ENCODE assay signal across 1 cellular context in the genomic region with DNA sequence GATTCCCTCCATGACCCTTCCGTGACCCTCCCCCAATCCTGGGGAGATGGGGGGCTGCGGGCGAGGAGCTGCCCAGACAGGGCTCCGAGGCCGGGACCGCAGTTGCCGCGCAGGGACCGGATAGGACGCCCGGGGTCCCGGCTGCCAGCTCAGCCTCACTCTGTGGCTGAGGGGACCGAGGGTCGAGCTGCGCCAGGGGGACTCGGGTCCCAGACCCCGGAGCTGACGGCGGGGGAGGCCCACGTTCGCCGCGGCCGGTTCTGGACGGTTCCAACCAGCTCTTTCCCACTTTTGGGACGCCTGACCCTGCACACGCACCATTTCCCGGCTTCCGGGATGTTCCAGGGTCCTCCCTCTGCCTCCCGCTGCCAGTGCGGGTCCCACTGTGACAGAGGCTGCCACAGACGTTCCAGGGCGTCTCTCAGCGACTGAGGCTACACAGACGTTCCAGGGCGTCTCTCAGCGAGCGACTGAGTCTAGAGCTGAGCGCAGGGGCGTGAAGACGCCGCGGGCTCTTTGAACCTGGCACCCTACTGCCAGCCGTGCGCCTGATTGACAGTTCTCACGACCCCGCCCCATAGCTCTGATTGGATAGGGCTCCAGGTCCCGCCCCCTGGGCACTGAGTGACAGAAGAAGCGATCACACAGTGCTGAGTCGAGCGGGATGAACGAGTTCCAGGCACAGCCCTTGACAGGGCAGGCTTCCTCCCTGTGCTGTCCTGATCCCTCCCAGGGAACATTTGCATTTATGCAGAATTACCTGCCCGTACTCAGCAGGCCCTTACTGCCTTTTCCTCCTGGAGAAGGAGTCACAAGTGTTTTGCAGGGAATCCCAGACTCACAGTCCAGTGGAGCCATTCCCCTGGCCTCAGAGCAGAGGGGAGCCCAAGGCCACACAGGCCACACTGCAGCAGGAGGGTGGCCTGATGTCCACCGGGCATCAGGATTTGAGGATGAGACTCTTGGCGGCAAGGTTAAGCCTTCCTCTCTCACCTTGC.
TF ChIP-seq lines count a peak whose summit lies in the region.

ZNF563 (minus strand) TSS at position 472 of the 998 bp plus-strand sequence; CDS start at position 321, 151 bp downstream.

TF ChIP-seq in HepG2, 621 proteins besides CTCF, POLR2A, EP300 and RAD21 (continued from another document and continues in another):
- TF ChIP-seq, protein P1, sequence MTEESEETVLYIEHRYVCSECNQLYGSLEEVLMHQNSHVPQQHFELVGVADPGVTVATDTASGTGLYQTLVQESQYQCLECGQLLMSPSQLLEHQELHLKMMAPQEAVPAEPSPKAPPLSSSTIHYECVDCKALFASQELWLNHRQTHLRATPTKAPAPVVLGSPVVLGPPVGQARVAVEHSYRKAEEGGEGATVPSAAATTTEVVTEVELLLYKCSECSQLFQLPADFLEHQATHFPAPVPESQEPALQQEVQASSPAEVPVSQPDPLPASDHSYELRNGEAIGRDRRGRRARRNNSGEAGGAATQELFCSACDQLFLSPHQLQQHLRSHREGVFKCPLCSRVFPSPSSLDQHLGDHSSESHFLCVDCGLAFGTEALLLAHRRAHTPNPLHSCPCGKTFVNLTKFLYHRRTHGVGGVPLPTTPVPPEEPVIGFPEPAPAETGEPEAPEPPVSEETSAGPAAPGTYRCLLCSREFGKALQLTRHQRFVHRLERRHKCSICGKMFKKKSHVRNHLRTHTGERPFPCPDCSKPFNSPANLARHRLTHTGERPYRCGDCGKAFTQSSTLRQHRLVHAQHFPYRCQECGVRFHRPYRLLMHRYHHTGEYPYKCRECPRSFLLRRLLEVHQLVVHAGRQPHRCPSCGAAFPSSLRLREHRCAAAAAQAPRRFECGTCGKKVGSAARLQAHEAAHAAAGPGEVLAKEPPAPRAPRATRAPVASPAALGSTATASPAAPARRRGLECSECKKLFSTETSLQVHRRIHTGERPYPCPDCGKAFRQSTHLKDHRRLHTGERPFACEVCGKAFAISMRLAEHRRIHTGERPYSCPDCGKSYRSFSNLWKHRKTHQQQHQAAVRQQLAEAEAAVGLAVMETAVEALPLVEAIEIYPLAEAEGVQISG (CRISPR knock-in tag; IDR thresholded peaks at IDR 0.05), result peak; percentile 66; the same call in 1 of the 2 replicates
- TF ChIP-seq REXO4 (CRISPR knock-in tag; IDR thresholded peaks at IDR 0.05; ENCODE audit: borderline replicate concordance), result peak; percentile 30; the same call in 1 of the 2 replicates
- TF ChIP-seq ZNF468 (CRISPR knock-in tag; IDR thresholded peaks at IDR 0.05), result no peak
- no peak for TF ChIP-seq ZNF670 (CRISPR knock-in tag; IDR thresholded peaks at IDR 0.05; ENCODE audit: borderline replicate concordance)
- no peak for TF ChIP-seq ZMYM3 (CRISPR knock-in tag; IDR thresholded peaks at IDR 0.05)
- TF ChIP-seq SALL1 (CRISPR knock-in tag; IDR thresholded peaks at IDR 0.05), result peak; percentile 80; the same call in 1 of the 2 replicates
- no peak for TF ChIP-seq RNF2 (conservative IDR thresholded peaks at IDR 0.05; ENCODE audit: low read depth)
- TF ChIP-seq ZNF264 (CRISPR knock-in tag; IDR thresholded peaks at IDR 0.05), result no peak; the same call in 1 of the 2 replicates
- no peak for TF ChIP-seq ZNF629 (CRISPR knock-in tag; conservative IDR thresholded peaks at IDR 0.05)
- TF ChIP-seq JUN (CRISPR knock-in tag; IDR thresholded peaks at IDR 0.05), result no peak
- no peak for TF ChIP-seq ZSCAN22 (CRISPR knock-in tag; IDR thresholded peaks at IDR 0.05)
- peak; percentile 91 for TF ChIP-seq SP2 (CRISPR knock-in tag; IDR thresholded peaks at IDR 0.05)
- TF ChIP-seq REPIN1 (CRISPR knock-in tag; IDR thresholded peaks at IDR 0.05; ENCODE audit: borderline replicate concordance, low read depth), result no peak
- TF ChIP-seq, protein P2, sequence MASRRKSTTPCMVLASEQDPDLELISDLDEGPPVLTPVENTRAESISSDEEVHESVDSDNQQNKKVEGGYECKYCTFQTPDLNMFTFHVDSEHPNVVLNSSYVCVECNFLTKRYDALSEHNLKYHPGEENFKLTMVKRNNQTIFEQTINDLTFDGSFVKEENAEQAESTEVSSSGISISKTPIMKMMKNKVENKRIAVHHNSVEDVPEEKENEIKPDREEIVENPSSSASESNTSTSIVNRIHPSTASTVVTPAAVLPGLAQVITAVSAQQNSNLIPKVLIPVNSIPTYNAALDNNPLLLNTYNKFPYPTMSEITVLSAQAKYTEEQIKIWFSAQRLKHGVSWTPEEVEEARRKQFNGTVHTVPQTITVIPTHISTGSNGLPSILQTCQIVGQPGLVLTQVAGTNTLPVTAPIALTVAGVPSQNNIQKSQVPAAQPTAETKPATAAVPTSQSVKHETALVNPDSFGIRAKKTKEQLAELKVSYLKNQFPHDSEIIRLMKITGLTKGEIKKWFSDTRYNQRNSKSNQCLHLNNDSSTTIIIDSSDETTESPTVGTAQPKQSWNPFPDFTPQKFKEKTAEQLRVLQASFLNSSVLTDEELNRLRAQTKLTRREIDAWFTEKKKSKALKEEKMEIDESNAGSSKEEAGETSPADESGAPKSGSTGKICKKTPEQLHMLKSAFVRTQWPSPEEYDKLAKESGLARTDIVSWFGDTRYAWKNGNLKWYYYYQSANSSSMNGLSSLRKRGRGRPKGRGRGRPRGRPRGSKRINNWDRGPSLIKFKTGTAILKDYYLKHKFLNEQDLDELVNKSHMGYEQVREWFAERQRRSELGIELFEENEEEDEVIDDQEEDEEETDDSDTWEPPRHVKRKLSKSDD (CRISPR knock-in tag; IDR thresholded peaks at IDR 0.05; ENCODE audit: low read depth), result no peak
- peak; percentile 68; the same call in 1 of the 2 replicates for TF ChIP-seq ZNF138 (CRISPR knock-in tag; IDR thresholded peaks at IDR 0.05; ENCODE audit: low read depth)
- no peak for TF ChIP-seq ATF5 (CRISPR knock-in tag; IDR thresholded peaks at IDR 0.05; ENCODE audit: low read depth)
- TF ChIP-seq ZNF280D (CRISPR knock-in tag; IDR thresholded peaks at IDR 0.05), result no peak
- no peak for TF ChIP-seq ZNF713 (CRISPR knock-in tag; IDR thresholded peaks at IDR 0.05)
- no peak for TF ChIP-seq ZFP36L2 (CRISPR knock-in tag; IDR thresholded peaks at IDR 0.05)
- TF ChIP-seq POLR2AphosphoS5 (IDR thresholded peaks at IDR 0.05; ENCODE audit: low read depth, low read length), result peak; percentile 98
- no peak for TF ChIP-seq SP1 (IDR thresholded peaks at IDR 0.05)
- peak; percentile 88 for TF ChIP-seq SP1 (CRISPR knock-in tag; IDR thresholded peaks at IDR 0.05)
- TF ChIP-seq ZNF20 (CRISPR knock-in tag; IDR thresholded peaks at IDR 0.05), result no peak
- no peak for TF ChIP-seq ZFP82 (CRISPR knock-in tag; IDR thresholded peaks at IDR 0.05; ENCODE audit: borderline replicate concordance)
- TF ChIP-seq KDM5A (IDR thresholded peaks at IDR 0.05; ENCODE audit: borderline replicate concordance, low read length), result no peak; the same call in 1 of the 2 replicates
- peak; percentile 83; the same call in 1 of the 2 replicates for TF ChIP-seq MTA1 (CRISPR knock-in tag; IDR thresholded peaks at IDR 0.05; ENCODE audit: borderline replicate concordance)
- TF ChIP-seq, protein P3, sequence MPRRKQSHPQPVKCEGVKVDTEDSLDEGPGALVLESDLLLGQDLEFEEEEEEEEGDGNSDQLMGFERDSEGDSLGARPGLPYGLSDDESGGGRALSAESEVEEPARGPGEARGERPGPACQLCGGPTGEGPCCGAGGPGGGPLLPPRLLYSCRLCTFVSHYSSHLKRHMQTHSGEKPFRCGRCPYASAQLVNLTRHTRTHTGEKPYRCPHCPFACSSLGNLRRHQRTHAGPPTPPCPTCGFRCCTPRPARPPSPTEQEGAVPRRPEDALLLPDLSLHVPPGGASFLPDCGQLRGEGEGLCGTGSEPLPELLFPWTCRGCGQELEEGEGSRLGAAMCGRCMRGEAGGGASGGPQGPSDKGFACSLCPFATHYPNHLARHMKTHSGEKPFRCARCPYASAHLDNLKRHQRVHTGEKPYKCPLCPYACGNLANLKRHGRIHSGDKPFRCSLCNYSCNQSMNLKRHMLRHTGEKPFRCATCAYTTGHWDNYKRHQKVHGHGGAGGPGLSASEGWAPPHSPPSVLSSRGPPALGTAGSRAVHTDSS (CRISPR knock-in tag; conservative IDR thresholded peaks at IDR 0.05), result no peak
- TF ChIP-seq IKZF1 (IDR thresholded peaks at IDR 0.05), result no peak
- no peak for TF ChIP-seq NR3C1 (CRISPR knock-in tag; IDR thresholded peaks at IDR 0.05)
- no peak for TF ChIP-seq TRIM24 (CRISPR knock-in tag; IDR thresholded peaks at IDR 0.05)
- TF ChIP-seq MED13 (CRISPR knock-in tag; IDR thresholded peaks at IDR 0.05), result no peak
- TF ChIP-seq ZNF589 (CRISPR knock-in tag; conservative IDR thresholded peaks at IDR 0.05), result no peak
- no peak for TF ChIP-seq TIGD3 (CRISPR knock-in tag; IDR thresholded peaks at IDR 0.05; ENCODE audit: borderline replicate concordance)
- no peak; the same call in 1 of the 2 replicates for TF ChIP-seq ZSCAN25 (CRISPR knock-in tag; IDR thresholded peaks at IDR 0.05)
- TF ChIP-seq ZNF335 (CRISPR knock-in tag; IDR thresholded peaks at IDR 0.05), result peak; percentile 55; the same call in 1 of the 2 replicates
- TF ChIP-seq HMG20B (CRISPR knock-in tag; conservative IDR thresholded peaks at IDR 0.05), result no peak
- TF ChIP-seq, protein P4, sequence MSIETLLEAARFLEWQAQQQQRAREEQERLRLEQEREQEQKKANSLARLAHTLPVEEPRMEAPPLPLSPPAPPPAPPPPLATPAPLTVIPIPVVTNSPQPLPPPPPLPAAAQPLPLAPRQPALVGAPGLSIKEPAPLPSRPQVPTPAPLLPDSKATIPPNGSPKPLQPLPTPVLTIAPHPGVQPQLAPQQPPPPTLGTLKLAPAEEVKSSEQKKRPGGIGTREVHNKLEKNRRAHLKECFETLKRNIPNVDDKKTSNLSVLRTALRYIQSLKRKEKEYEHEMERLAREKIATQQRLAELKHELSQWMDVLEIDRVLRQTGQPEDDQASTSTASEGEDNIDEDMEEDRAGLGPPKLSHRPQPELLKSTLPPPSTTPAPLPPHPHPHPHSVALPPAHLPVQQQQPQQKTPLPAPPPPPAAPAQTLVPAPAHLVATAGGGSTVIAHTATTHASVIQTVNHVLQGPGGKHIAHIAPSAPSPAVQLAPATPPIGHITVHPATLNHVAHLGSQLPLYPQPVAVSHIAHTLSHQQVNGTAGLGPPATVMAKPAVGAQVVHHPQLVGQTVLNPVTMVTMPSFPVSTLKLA (IDR thresholded peaks at IDR 0.05), result no peak
- peak; percentile 53 for TF ChIP-seq HNRNPLL (IDR thresholded peaks at IDR 0.05; ENCODE audit: low read depth, low read length, poor library complexity, severe bottlenecking)
- TF ChIP-seq ISX (CRISPR knock-in tag; conservative IDR thresholded peaks at IDR 0.05), result no peak
- peak; percentile 94 for TF ChIP-seq PBX2 (CRISPR knock-in tag; IDR thresholded peaks at IDR 0.05)
- no peak for TF ChIP-seq ARID2 (CRISPR knock-in tag; IDR thresholded peaks at IDR 0.05; ENCODE audit: borderline replicate concordance)
- TF ChIP-seq, protein P5, sequence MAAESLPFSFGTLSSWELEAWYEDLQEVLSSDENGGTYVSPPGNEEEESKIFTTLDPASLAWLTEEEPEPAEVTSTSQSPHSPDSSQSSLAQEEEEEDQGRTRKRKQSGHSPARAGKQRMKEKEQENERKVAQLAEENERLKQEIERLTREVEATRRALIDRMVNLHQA (CRISPR knock-in tag; IDR thresholded peaks at IDR 0.05), result no peak
- no peak for TF ChIP-seq ZNF180 (CRISPR knock-in tag; IDR thresholded peaks at IDR 0.05; ENCODE audit: borderline replicate concordance, low read depth)
- TF ChIP-seq, protein P6, sequence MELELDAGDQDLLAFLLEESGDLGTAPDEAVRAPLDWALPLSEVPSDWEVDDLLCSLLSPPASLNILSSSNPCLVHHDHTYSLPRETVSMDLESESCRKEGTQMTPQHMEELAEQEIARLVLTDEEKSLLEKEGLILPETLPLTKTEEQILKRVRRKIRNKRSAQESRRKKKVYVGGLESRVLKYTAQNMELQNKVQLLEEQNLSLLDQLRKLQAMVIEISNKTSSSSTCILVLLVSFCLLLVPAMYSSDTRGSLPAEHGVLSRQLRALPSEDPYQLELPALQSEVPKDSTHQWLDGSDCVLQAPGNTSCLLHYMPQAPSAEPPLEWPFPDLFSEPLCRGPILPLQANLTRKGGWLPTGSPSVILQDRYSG (CRISPR knock-in tag; IDR thresholded peaks at IDR 0.05), result no peak
